Comparison of ENCODE assay signal across 11 cellular contexts in the genomic region with DNA sequence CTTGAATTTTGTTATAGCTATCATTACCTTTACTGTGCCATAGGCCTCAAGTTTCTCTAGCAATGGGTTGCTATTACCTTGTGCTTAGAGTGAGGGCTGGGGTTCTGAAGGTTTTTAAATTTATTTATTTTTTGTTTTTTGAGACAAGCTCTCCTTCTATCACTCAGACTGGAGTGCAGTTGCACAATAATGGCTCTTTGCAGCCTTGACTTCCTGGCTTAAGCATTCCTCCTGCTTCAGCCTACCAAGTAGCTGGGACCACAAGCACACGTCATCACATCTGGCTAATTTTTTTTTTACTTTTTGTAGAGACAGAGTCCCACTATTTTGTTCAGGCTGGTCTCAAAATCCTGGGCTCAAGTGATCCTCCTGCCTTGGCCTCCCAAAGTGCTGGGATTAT.
A peak's percentile ranks its signal among the peaks of the same experiment; 100 is the strongest.
DNase-seq lines count a peak whose midpoint lies in the region; ATAC-seq lines count a peak whose summit lies in the region.
"Had no signal": no experiment of that assay in that cellular context is flagged by ENCODE, and none has a peak within 500 bp of the region (broad histone marks: within the 10 kb centered on the region; RNA-seq: fewer than 3 reads in every experiment).

No MANE protein-coding gene starts in this region.

- DNase-seq in AG20443 (ENCODE audit: low spot score), result peak; percentile 17
- DNase-seq in HCEC 1CT, result peak; percentile 80
- DNase-seq in SKM-1 treated with dmso at 0.1 percent for 144 hours (lab: John Stamatoyannopoulos, UW; ENCODE audit: unreplicated experiment), result peak; percentile 73
- DNase-seq in iris pigment epithelial cell (ENCODE audit: low read depth), result peak; percentile 95
- no peak for DNase-seq in NCI-H82 (lab: John Stamatoyannopoulos, UW)
- DNase-seq: activated CD8-positive, alpha-beta memory T cell treated with anti-CD3 and anti-CD28 coated beads, Interleukin-2, amount 10 ng/mL, durations not matched to agents 7 days and 5 days; activated naive CD8-positive, alpha-beta T cell treated with anti-CD3 and anti-CD28 coated beads for 36 hours; nucleus accumbens had no signal

- no peak for ATAC-seq in HG02970 (IDR thresholded peaks at IDR 0.05; ENCODE audit: low FRiP score, unreplicated experiment)
- no peak for ATAC-seq in HG02642 (IDR thresholded peaks at IDR 0.05; ENCODE audit: poor library complexity, unreplicated experiment)
- no peak for ATAC-seq in GM21360 (IDR thresholded peaks at IDR 0.05; ENCODE audit: unreplicated experiment)
